Comparison of ENCODE assay signal across 20 cellular contexts in genomic region chr5:115807654-115808052, GRCh38. TPM values are rescaled to one million over a fixed set of nuclear protein-coding genes. Genes with fewer than 3 reads are reported as not detected.
DNase-seq lines count a peak whose midpoint lies in the region; ATAC-seq and TF ChIP-seq lines count a peak whose summit lies in the region.
"Had no signal": no experiment of that assay in that cellular context is flagged by ENCODE, and none has a peak within 500 bp of the region (broad histone marks: within the 10 kb centered on the region; RNA-seq: fewer than 3 reads in every experiment).

No MANE protein-coding gene starts in this region.

- H4K8ac ChIP-seq in H9 (replicated peaks; ENCODE audit: insufficient read length, low read depth, low read length) (no peak overlapping the region), trophoblast cell (ENCODE audit: low read depth, low read length) (peak overlapping the region; percentile 38)

- no peaks in the 10 kb centered on the region for H3K4me1 ChIP-seq in H9 (ENCODE audit: insufficient read depth, low read length)
- peaks cover 3 to 9% of the 10 kb centered on the region in 2 experiments for H3K4me1 ChIP-seq in trophoblast cell (ENCODE audit: control insufficient read depth in 1 of 2, insufficient read depth in 2 of 2, low read length in 2 of 2)

- no peaks in the 10 kb centered on the region for H3K79me1 ChIP-seq in H9 (ENCODE audit: insufficient read depth, low read depth, low read length, poor library complexity, severe bottlenecking)
- H3K79me1 ChIP-seq in trophoblast cell (ENCODE audit: low read length): peaks cover 1% of the 10 kb centered on the region

- H3K4ac ChIP-seq in H9 (ENCODE audit: low read depth, low read length) (no peak overlapping the region), trophoblast cell (ENCODE audit: low read depth, low read length) (peak overlapping the region; percentile 55)

- H3K4me3 ChIP-seq in trophoblast cell (ENCODE audit: low read depth, low read length): no peak overlapping the region
- H3K4me3 ChIP-seq: BLaER1 treated with 17β-estradiol and CSF1 and Interleukin-3, amounts not matched to agents 10 nM and 100 nM had no signal

- no peak overlapping the region for H2BK20ac ChIP-seq in H9 (ENCODE audit: low read depth, low read length, poor library complexity, severe bottlenecking)

- peak overlapping the region; percentile 74 for H3K27ac Mint-ChIP-seq in activated naive CD4-positive, alpha-beta T cell treated with anti-CD3 and anti-CD28 coated beads, Interleukin-2, amount 10 ng/mL, durations not matched to agents 7 days and 5 days
- H3K27ac Mint-ChIP-seq in activated naive CD4-positive, alpha-beta T cell treated with anti-CD3 and anti-CD28 coated beads for 36 hours: no peak overlapping the region
- H3K27ac Mint-ChIP-seq in H9: peak overlapping the region in 2 of 3 experiments; percentile 34 to 90; a peak in 5 of 7 replicates
- peak overlapping the region; percentile 69 for H3K27ac Mint-ChIP-seq in activated naive CD8-positive, alpha-beta T cell treated with anti-CD3 and anti-CD28 coated beads, Interleukin-2, amount 10 ng/mL, durations not matched to agents 7 days and 5 days
- H3K27ac Mint-ChIP-seq: CD8-positive, alpha-beta T cell; HFFc6 had no signal

- H3K79me2 ChIP-seq in H9 (ENCODE audit: insufficient read depth, low read length) (no peaks in the 10 kb centered on the region), trophoblast cell (ENCODE audit: control insufficient read depth, insufficient read depth, low read length, poor library complexity) (no peaks in the 10 kb centered on the region)

- H2BK5ac ChIP-seq in H9 (ENCODE audit: insufficient read length, low read length) (no peak overlapping the region), trophoblast cell (ENCODE audit: low read depth, low read length, poor library complexity) (peak overlapping the region; percentile 68)

- intact Hi-C loops in activated naive CD4-positive, alpha-beta T cell treated with anti-CD3 and anti-CD28 coated beads for 36 hours (cut with micrococcal nuclease): no loop called here

- no peaks in the 10 kb centered on the region for H3K23me2 ChIP-seq in H9 (ENCODE audit: insufficient read length, low read depth, low read length, poor library complexity, severe bottlenecking)

- no peak overlapping the region for H2BK12ac ChIP-seq in H9 (ENCODE audit: insufficient read length, low read depth, low read length)
- H2BK12ac ChIP-seq in trophoblast cell (ENCODE audit: low read length): peak overlapping the region; percentile 92

- ATAC-seq in activated naive CD8-positive, alpha-beta T cell treated with anti-CD3 and anti-CD28 coated beads, Interleukin-2, amount 10 ng/mL, durations not matched to agents 7 days and 5 days (ENCODE audit: low read depth): no peak
- ATAC-seq in GM21360 (IDR thresholded peaks at IDR 0.05; ENCODE audit: unreplicated experiment) (no peak), GM19023 (IDR thresholded peaks at IDR 0.05; ENCODE audit: unreplicated experiment) (no peak), HG02938 (IDR thresholded peaks at IDR 0.05; ENCODE audit: unreplicated experiment) (no peak)
- ATAC-seq: CD8-positive, alpha-beta T cell; PC-3 had no signal

- DNase-seq in activated naive CD4-positive, alpha-beta T cell treated with anti-CD3 and anti-CD28 coated beads, Interleukin-2, amount 10 ng/mL, durations not matched to agents 7 days and 5 days: no peak
- no peak for DNase-seq in activated naive CD4-positive, alpha-beta T cell treated with anti-CD3 and anti-CD28 coated beads for 36 hours
- no peak for DNase-seq in H9
- DNase-seq in activated naive CD8-positive, alpha-beta T cell treated with anti-CD3 and anti-CD28 coated beads, Interleukin-2, amount 10 ng/mL, durations not matched to agents 7 days and 5 days: no peak
- DNase-seq in trophoblast cell: peak in 1 of 2 donors; percentile 27
- DNase-seq: CD8-positive, alpha-beta T cell; HFFc6; MV-4-11; NCI-H1417; NCI-H1930; NCI-H226; NCI-H524; RPMI8226 had no signal

- peaks cover 2% of the 10 kb centered on the region for H3K9me3 Mint-ChIP-seq in activated naive CD4-positive, alpha-beta T cell treated with anti-CD3 and anti-CD28 coated beads, Interleukin-2, amount 10 ng/mL, durations not matched to agents 7 days and 5 days
- H3K9me3 Mint-ChIP-seq in activated naive CD4-positive, alpha-beta T cell treated with anti-CD3 and anti-CD28 coated beads for 36 hours: no peaks in the 10 kb centered on the region
- H3K9me3 Mint-ChIP-seq in H9: no peaks in the 10 kb centered on the region
- H3K9me3 Mint-ChIP-seq in activated naive CD8-positive, alpha-beta T cell treated with anti-CD3 and anti-CD28 coated beads, Interleukin-2, amount 10 ng/mL, durations not matched to agents 7 days and 5 days: no peaks in the 10 kb centered on the region
- H3K9me3 Mint-ChIP-seq: CD8-positive, alpha-beta T cell; HFFc6 had no signal

- H3K27me3 ChIP-seq in H9 (ENCODE audit: insufficient read depth, low read length) (no peaks in the 10 kb centered on the region), trophoblast cell (ENCODE audit: insufficient read depth, low read length) (no peaks in the 10 kb centered on the region)

- H3K14ac ChIP-seq in H9 (ENCODE audit: insufficient read depth, low read length) (no peak overlapping the region), trophoblast cell (ENCODE audit: low read length) (no peak overlapping the region)

- H3K27me3 Mint-ChIP-seq in activated naive CD4-positive, alpha-beta T cell treated with anti-CD3 and anti-CD28 coated beads, Interleukin-2, amount 10 ng/mL, durations not matched to agents 7 days and 5 days: peaks cover 4% of the 10 kb centered on the region
- peaks cover 14% of the 10 kb centered on the region for H3K27me3 Mint-ChIP-seq in activated naive CD4-positive, alpha-beta T cell treated with anti-CD3 and anti-CD28 coated beads for 36 hours (ENCODE audit: low read depth)
- H3K27me3 Mint-ChIP-seq in H9 (ENCODE audit: low read depth): no peaks in the 10 kb centered on the region
- H3K27me3 Mint-ChIP-seq in activated naive CD8-positive, alpha-beta T cell treated with anti-CD3 and anti-CD28 coated beads, Interleukin-2, amount 10 ng/mL, durations not matched to agents 7 days and 5 days: peaks cover 20% of the 10 kb centered on the region

- H3T11ph ChIP-seq in H9 (ENCODE audit: low read length): no peak overlapping the region

- CTCF ChIA-PET in activated naive CD4-positive, alpha-beta T cell treated with anti-CD3 and anti-CD28 coated beads, Interleukin-2, amount 10 ng/mL, durations not matched to agents 7 days and 5 days (lab: Charles Lee): interaction anchor here (1.7 kb wide), 1 partner anchor 14 kb away, joined by 3 read pairs; no protein-coding TSS in a partner anchor
- CTCF ChIA-PET in activated naive CD4-positive, alpha-beta T cell treated with anti-CD3 and anti-CD28 coated beads for 36 hours (lab: Charles Lee): interaction anchor here (0.7 kb wide), 1 partner anchor 680 kb away, joined by 4 read pairs; no protein-coding TSS in a partner anchor

- no peak overlapping the region for H3K4me2 ChIP-seq in H9 (ENCODE audit: insufficient read depth, insufficient read length, low read length)
- no peak overlapping the region for H3K4me2 ChIP-seq in trophoblast cell (ENCODE audit: low read length)
- H3K4me2 ChIP-seq: KMS-11 had no signal

- H2BK120ac ChIP-seq in H9 (ENCODE audit: low read depth, low read length, poor library complexity, severe bottlenecking) (no peak overlapping the region), trophoblast cell (ENCODE audit: insufficient read depth, low read length, poor library complexity) (no peak overlapping the region)

- H3K9ac ChIP-seq in H9 (ENCODE audit: extremely low read depth, insufficient read length, low read length) (no peak overlapping the region), trophoblast cell (ENCODE audit: low read length) (no peak overlapping the region)
- H3K9ac ChIP-seq: BLaER1 treated with 17β-estradiol and CSF1 and Interleukin-3, amounts not matched to agents 10 nM and 100 nM; KMS-11 had no signal

- TF ChIP-seq CTCF in H9 (conservative IDR thresholded peaks at IDR 0.05): no peak

- H2AFZ ChIP-seq in H9 (ENCODE audit: low read length) (no peak overlapping the region), trophoblast cell (ENCODE audit: insufficient read depth, low read length, poor library complexity) (no peak overlapping the region)

- H4K5ac ChIP-seq in H9 (ENCODE audit: insufficient read length, low read depth, low read length): no peak overlapping the region

- H4K12ac ChIP-seq in trophoblast cell (ENCODE audit: low read depth, low read length): no peak overlapping the region

- H4K20me1 ChIP-seq in H9 (ENCODE audit: control insufficient read depth, insufficient read depth, insufficient read length): no peaks in the 10 kb centered on the region
- H4K20me1 ChIP-seq: BLaER1 treated with 17β-estradiol and CSF1 and Interleukin-3, amounts not matched to agents 10 nM and 100 nM had no signal

- POLR2A ChIA-PET in activated naive CD8-positive, alpha-beta T cell treated with anti-CD3 and anti-CD28 coated beads, Interleukin-2, amount 10 ng/mL, durations not matched to agents 7 days and 5 days (lab: Charles Lee): no interaction called here

- no CpG with 5 or more reads among the region's 2 CpGs for WGBS in H9 (ENCODE audit: extremely low coverage, insufficient read length, low lambda C conversion rate)
- no CpG with 5 or more reads among the region's 2 CpGs for WGBS in trophoblast cell (ENCODE audit: extremely low coverage, insufficient coverage, insufficient read length)

- H2BK15ac ChIP-seq in H9 (ENCODE audit: low read depth, low read length): no peak overlapping the region

- H3K18ac ChIP-seq in H9 (ENCODE audit: insufficient read length, low read depth, low read length) (no peak overlapping the region), trophoblast cell (ENCODE audit: low read length) (peak overlapping the region; percentile 86)

- H3K56ac ChIP-seq in H9 (ENCODE audit: insufficient read length, low read depth, low read length): no peak overlapping the region

- H2AK5ac ChIP-seq in H9 (ENCODE audit: insufficient read length, low read length) (no peak overlapping the region), trophoblast cell (ENCODE audit: low read length) (no peak overlapping the region)

- no peak overlapping the region for H3K27ac ChIP-seq in H9 (ENCODE audit: insufficient read length, low read depth, low read length)
- H3K27ac ChIP-seq in trophoblast cell (ENCODE audit: low read depth, low read length): no peak overlapping the region
- H3K27ac ChIP-seq: BLaER1 treated with 17β-estradiol and CSF1 and Interleukin-3, amounts not matched to agents 10 nM and 100 nM; KMS-11 had no signal

- H4K91ac ChIP-seq in H9 (ENCODE audit: insufficient read length, low read depth, low read length) (no peak overlapping the region), trophoblast cell (ENCODE audit: low read depth, low read length) (peak overlapping the region; percentile 85)

- peaks cover 56% of the 10 kb centered on the region for H3K4me1 Mint-ChIP-seq in activated naive CD4-positive, alpha-beta T cell treated with anti-CD3 and anti-CD28 coated beads, Interleukin-2, amount 10 ng/mL, durations not matched to agents 7 days and 5 days
- H3K4me1 Mint-ChIP-seq in activated naive CD4-positive, alpha-beta T cell treated with anti-CD3 and anti-CD28 coated beads for 36 hours (ENCODE audit: low read depth): peaks cover 10% of the 10 kb centered on the region
- H3K4me1 Mint-ChIP-seq in H9: peaks cover 16% of the 10 kb centered on the region in 2 experiments
- peaks cover 38% of the 10 kb centered on the region for H3K4me1 Mint-ChIP-seq in activated naive CD8-positive, alpha-beta T cell treated with anti-CD3 and anti-CD28 coated beads, Interleukin-2, amount 10 ng/mL, durations not matched to agents 7 days and 5 days

- H3K23ac ChIP-seq in H9 (ENCODE audit: insufficient read length, low read depth, low read length) (no peak overlapping the region), trophoblast cell (ENCODE audit: low read length) (no peak overlapping the region)

- H3K4me3 Mint-ChIP-seq in activated naive CD4-positive, alpha-beta T cell treated with anti-CD3 and anti-CD28 coated beads, Interleukin-2, amount 10 ng/mL, durations not matched to agents 7 days and 5 days: no peak overlapping the region
- H3K4me3 Mint-ChIP-seq in activated naive CD4-positive, alpha-beta T cell treated with anti-CD3 and anti-CD28 coated beads for 36 hours: no peak overlapping the region
- H3K4me3 Mint-ChIP-seq in H9: no peak overlapping the region
- peak overlapping the region; percentile 55 for H3K4me3 Mint-ChIP-seq in activated naive CD8-positive, alpha-beta T cell treated with anti-CD3 and anti-CD28 coated beads, Interleukin-2, amount 10 ng/mL, durations not matched to agents 7 days and 5 days
- H3K4me3 Mint-ChIP-seq: CD8-positive, alpha-beta T cell; HFFc6 had no signal

- peaks cover 8% of the 10 kb centered on the region for H3K36me3 Mint-ChIP-seq in activated naive CD4-positive, alpha-beta T cell treated with anti-CD3 and anti-CD28 coated beads, Interleukin-2, amount 10 ng/mL, durations not matched to agents 7 days and 5 days
- H3K36me3 Mint-ChIP-seq in activated naive CD4-positive, alpha-beta T cell treated with anti-CD3 and anti-CD28 coated beads for 36 hours (ENCODE audit: low read depth): no peaks in the 10 kb centered on the region
- peaks cover 8 to 36% (median 17%) of the 10 kb centered on the region in 3 experiments; a peak in 6 of 7 replicates for H3K36me3 Mint-ChIP-seq in H9 (ENCODE audit: insufficient read depth in 1 of 3, low read depth in 3 of 3)
- H3K36me3 Mint-ChIP-seq in activated naive CD8-positive, alpha-beta T cell treated with anti-CD3 and anti-CD28 coated beads, Interleukin-2, amount 10 ng/mL, durations not matched to agents 7 days and 5 days: peaks cover 4% of the 10 kb centered on the region
- H3K36me3 Mint-ChIP-seq: CD8-positive, alpha-beta T cell had no signal

- no peaks in the 10 kb centered on the region for H3K36me3 ChIP-seq in trophoblast cell (ENCODE audit: control insufficient read depth in 1 of 2, insufficient read depth in 2 of 2, low read length in 2 of 2)
- H3K36me3 ChIP-seq: BLaER1 treated with 17β-estradiol and CSF1 and Interleukin-3, amounts not matched to agents 10 nM and 100 nM had no signal

- no peaks in the 10 kb centered on the region for H3K9me3 ChIP-seq in H9 (ENCODE audit: control insufficient read depth, low read depth, low read length)
- no peaks in the 10 kb centered on the region for H3K9me3 ChIP-seq in trophoblast cell (ENCODE audit: insufficient read depth, low read depth, low read length)
- H3K9me3 ChIP-seq: BLaER1 treated with 17β-estradiol and CSF1 and Interleukin-3, amounts not matched to agents 10 nM and 100 nM had no signal

RNA-seq across cellular contexts. Expression of gene CDO1, which starts 8.8 kb away (rescaled TPM):
- under 1 TPM; 0.57 to 0.67 TPM for total RNA-seq in activated naive CD4-positive, alpha-beta T cell treated with anti-CD3 and anti-CD28 coated beads for 36 hours
- 11.2 and 12.2 TPM in 2 replicates for total RNA-seq in H9 (2021)
- under 1 TPM; 0.36 to 0.54 TPM for total RNA-seq in activated naive CD8-positive, alpha-beta T cell treated with anti-CD3 and anti-CD28 coated beads, Interleukin-2, amount 10 ng/mL, durations not matched to agents 7 days and 5 days
- 6.8 and 7.1 TPM in 2 replicates for polyA plus RNA-seq in trophoblast cell (2013)
- total RNA-seq: CD8-positive, alpha-beta T cell; HT-29; PC-3 had no signal

RNA-seq across cellular contexts. Expression of gene ATG12, which starts 33.7 kb away (rescaled TPM):
- 10 to 100 TPM; 39.1 to 41.3 TPM for total RNA-seq in activated naive CD4-positive, alpha-beta T cell treated with anti-CD3 and anti-CD28 coated beads for 36 hours
- total RNA-seq in H9 (2021): 46.3 and 52.9 TPM in 2 replicates
- 10 to 100 TPM; 46.5 to 48.9 TPM for total RNA-seq in activated naive CD8-positive, alpha-beta T cell treated with anti-CD3 and anti-CD28 coated beads, Interleukin-2, amount 10 ng/mL, durations not matched to agents 7 days and 5 days
- 52.8 and 53.7 TPM in 2 replicates for polyA plus RNA-seq in trophoblast cell (2013)

RNA-seq across cellular contexts. Expression of gene AP3S1, which starts 34.1 kb away (rescaled TPM):
- total RNA-seq in activated naive CD4-positive, alpha-beta T cell treated with anti-CD3 and anti-CD28 coated beads for 36 hours: 10 to 100 TPM; 56.6 to 57.8 TPM
- total RNA-seq in H9 (2021): 74.5 and 78.4 TPM in 2 replicates
- 10 to 100 TPM; 82.6 to 83.3 TPM for total RNA-seq in activated naive CD8-positive, alpha-beta T cell treated with anti-CD3 and anti-CD28 coated beads, Interleukin-2, amount 10 ng/mL, durations not matched to agents 7 days and 5 days
- 48.8 and 49.9 TPM in 2 replicates for polyA plus RNA-seq in trophoblast cell (2013)
